In the genomic region with DNA sequence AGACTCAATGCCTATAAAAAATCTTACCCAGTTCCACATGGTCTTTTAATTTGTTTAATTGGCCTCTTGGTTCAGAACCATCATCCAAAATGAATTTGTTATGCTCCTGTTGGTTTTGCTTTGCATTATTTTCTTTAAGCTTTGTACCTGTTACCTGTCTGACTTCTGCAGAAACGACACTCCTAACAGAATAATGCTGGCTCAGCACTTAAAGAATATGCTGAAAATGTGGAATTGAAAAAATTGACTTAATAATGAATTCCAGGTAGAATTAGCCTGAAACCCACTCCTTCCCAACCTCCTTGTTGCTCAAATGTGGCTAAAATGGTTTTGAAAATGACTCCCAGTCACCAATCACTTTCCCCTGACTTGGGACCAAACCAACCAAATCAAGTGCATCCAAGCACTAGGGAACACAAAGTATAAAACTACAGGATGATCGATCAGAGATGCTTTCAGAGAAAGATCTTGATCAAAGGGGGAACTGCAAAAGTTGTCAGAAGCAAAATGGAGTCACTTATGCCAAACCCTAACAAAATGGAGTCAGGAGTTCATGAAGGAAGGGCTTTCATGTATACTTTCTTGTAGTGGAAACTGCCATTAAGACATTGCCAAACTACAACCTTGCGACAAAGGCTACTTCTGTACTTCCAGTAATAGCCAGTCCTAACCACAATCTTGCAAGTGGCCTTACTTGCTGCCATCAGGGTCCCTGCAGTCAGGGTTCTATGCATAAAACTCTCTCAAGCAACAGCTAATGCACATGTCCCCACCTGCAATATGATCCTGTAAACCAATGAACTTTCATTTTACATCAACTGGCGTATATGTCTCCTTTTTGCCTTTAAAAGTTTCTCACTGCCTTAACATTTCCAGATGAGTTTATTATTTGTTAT, we compare ENCODE assay signal across 1 cellular context.
TF ChIP-seq lines count a peak whose summit lies in the region.

No MANE protein-coding gene starts in this region.

TF ChIP-seq in K562, 482 proteins besides CTCF, POLR2A, EP300 and RAD21 (continued from another document and continues in another):
- TF ChIP-seq ZNF318 (IDR thresholded peaks at IDR 0.05; ENCODE audit: borderline replicate concordance in 1 of 2, low read depth in 1 of 2) = no peak
- peak; percentile 98 for TF ChIP-seq ZNF584 (CRISPR knock-in tag; IDR thresholded peaks at IDR 0.05; ENCODE audit: low read depth)
- TF ChIP-seq NR1H2 (CRISPR knock-in tag; IDR thresholded peaks at IDR 0.05) = no peak
- no peak for TF ChIP-seq RERE (CRISPR knock-in tag; IDR thresholded peaks at IDR 0.05; ENCODE audit: borderline replicate concordance)
- TF ChIP-seq ERF (CRISPR knock-in tag; IDR thresholded peaks at IDR 0.05) = 0 out of 2 replicates have a peak, but pooled peaks have one; percentile 56
- no peak for TF ChIP-seq L3MBTL2 (IDR thresholded peaks at IDR 0.05)
- no peak for TF ChIP-seq GABPB2 (CRISPR knock-in tag; conservative IDR thresholded peaks at IDR 0.05)
- no peak for TF ChIP-seq SAFB2 (IDR thresholded peaks at IDR 0.05; ENCODE audit: borderline replicate concordance, low read depth, low read length, severe bottlenecking)
- TF ChIP-seq, protein P1, sequence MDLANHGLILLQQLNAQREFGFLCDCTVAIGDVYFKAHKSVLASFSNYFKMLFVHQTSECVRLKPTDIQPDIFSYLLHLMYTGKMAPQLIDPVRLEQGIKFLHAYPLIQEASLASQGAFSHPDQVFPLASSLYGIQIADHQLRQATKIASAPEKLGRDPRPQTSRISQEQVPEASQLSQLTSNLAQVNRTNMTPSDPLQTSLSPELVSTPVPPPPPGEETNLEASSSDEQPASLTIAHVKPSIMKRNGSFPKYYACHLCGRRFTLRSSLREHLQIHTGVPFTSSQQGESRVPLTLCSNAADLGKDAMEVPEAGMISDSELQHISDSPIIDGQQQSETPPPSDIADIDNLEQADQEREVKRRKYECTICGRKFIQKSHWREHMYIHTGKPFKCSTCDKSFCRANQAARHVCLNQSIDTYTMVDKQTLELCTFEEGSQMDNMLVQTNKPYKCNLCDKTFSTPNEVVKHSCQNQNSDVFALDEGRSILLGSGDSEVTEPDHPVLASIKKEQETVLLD (IDR thresholded peaks at IDR 0.05) = no peak
- TF ChIP-seq MIER1 (IDR thresholded peaks at IDR 0.05; ENCODE audit: low read depth) = no peak
- TF ChIP-seq NR4A1 (CRISPR knock-in tag; IDR thresholded peaks at IDR 0.05) = no peak
- peak; percentile 89 for TF ChIP-seq NR4A1 (tag; IDR thresholded peaks at IDR 0.05)
- TF ChIP-seq RBM22 (IDR thresholded peaks at IDR 0.05; ENCODE audit: low read depth, low read length, poor library complexity, severe bottlenecking) = no peak
- TF ChIP-seq PHB2 (IDR thresholded peaks at IDR 0.05; ENCODE audit: low read depth) = no peak
- TF ChIP-seq ZMIZ1 (IDR thresholded peaks at IDR 0.05; ENCODE audit: low read depth in 2 of 2, low read length in 2 of 2) = no peak
- TF ChIP-seq ZNF766 (CRISPR knock-in tag; conservative IDR thresholded peaks at IDR 0.05) = peak; percentile 73
- TF ChIP-seq MEF2D (tag; conservative IDR thresholded peaks at IDR 0.05; ENCODE audit: low read depth) = peak; percentile 91
- TF ChIP-seq, protein P2, sequence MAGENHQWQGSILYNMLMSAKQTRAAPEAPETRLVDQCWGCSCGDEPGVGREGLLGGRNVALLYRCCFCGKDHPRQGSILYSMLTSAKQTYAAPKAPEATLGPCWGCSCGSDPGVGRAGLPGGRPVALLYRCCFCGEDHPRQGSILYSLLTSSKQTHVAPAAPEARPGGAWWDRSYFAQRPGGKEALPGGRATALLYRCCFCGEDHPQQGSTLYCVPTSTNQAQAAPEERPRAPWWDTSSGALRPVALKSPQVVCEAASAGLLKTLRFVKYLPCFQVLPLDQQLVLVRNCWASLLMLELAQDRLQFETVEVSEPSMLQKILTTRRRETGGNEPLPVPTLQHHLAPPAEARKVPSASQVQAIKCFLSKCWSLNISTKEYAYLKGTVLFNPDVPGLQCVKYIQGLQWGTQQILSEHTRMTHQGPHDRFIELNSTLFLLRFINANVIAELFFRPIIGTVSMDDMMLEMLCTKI (IDR thresholded peaks at IDR 0.05; ENCODE audit: partially characterized antibody) = no peak
- no peak for TF ChIP-seq NUFIP1 (IDR thresholded peaks at IDR 0.05; ENCODE audit: partially characterized antibody)
- TF ChIP-seq MCM7 (IDR thresholded peaks at IDR 0.05) = no peak
- TF ChIP-seq DLX4 (CRISPR knock-in tag; IDR thresholded peaks at IDR 0.05) = no peak
- no peak for TF ChIP-seq ZC3H8 (IDR thresholded peaks at IDR 0.05)
- TF ChIP-seq NFIX (CRISPR knock-in tag; IDR thresholded peaks at IDR 0.05; ENCODE audit: low read depth) = no peak
- TF ChIP-seq, protein P3, sequence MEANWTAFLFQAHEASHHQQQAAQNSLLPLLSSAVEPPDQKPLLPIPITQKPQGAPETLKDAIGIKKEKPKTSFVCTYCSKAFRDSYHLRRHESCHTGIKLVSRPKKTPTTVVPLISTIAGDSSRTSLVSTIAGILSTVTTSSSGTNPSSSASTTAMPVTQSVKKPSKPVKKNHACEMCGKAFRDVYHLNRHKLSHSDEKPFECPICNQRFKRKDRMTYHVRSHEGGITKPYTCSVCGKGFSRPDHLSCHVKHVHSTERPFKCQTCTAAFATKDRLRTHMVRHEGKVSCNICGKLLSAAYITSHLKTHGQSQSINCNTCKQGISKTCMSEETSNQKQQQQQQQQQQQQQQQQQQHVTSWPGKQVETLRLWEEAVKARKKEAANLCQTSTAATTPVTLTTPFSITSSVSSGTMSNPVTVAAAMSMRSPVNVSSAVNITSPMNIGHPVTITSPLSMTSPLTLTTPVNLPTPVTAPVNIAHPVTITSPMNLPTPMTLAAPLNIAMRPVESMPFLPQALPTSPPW (CRISPR knock-in tag; IDR thresholded peaks at IDR 0.05) = no peak
- TF ChIP-seq ZNF175 (CRISPR knock-in tag; IDR thresholded peaks at IDR 0.05; ENCODE audit: low read depth) = peak; percentile 99
- TF ChIP-seq, protein P4, sequence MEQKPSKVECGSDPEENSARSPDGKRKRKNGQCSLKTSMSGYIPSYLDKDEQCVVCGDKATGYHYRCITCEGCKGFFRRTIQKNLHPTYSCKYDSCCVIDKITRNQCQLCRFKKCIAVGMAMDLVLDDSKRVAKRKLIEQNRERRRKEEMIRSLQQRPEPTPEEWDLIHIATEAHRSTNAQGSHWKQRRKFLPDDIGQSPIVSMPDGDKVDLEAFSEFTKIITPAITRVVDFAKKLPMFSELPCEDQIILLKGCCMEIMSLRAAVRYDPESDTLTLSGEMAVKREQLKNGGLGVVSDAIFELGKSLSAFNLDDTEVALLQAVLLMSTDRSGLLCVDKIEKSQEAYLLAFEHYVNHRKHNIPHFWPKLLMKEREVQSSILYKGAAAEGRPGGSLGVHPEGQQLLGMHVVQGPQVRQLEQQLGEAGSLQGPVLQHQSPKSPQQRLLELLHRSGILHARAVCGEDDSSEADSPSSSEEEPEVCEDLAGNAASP (IDR thresholded peaks at IDR 0.05) = no peak
- no peak for TF ChIP-seq TBL1XR1 (IDR thresholded peaks at IDR 0.05; ENCODE audit: low read length in 2 of 2)
